In genomic region chr4:42649870-42650269, GRCh38 we compare ENCODE assay signal across 1 cellular context.
TF ChIP-seq lines count a peak whose summit lies in the region.

No MANE protein-coding gene starts in this region.

TF ChIP-seq in HepG2, 621 proteins besides CTCF, POLR2A, EP300 and RAD21:
- peak; percentile 46 for TF ChIP-seq ARID5B (CRISPR knock-in tag; IDR thresholded peaks at IDR 0.05)
- TF ChIP-seq HOMEZ (CRISPR knock-in tag; IDR thresholded peaks at IDR 0.05; ENCODE audit: low read depth) = peak; percentile 74; the same call in 1 of the 2 replicates
- peak; percentile 27; the same call in 1 of the 2 replicates for TF ChIP-seq SALL1 (CRISPR knock-in tag; IDR thresholded peaks at IDR 0.05)
- peak; percentile 51; the same call in 1 of the 2 replicates for TF ChIP-seq HMG20A (CRISPR knock-in tag; IDR thresholded peaks at IDR 0.05; ENCODE audit: borderline replicate concordance)
- no peak for TF ChIP-seq ZSCAN9 (CRISPR knock-in tag; IDR thresholded peaks at IDR 0.05; ENCODE audit: borderline replicate concordance)
- TF ChIP-seq NR2F6 (IDR thresholded peaks at IDR 0.05) = peak; percentile 74
- peak; percentile 55 for TF ChIP-seq NR2F6 (CRISPR knock-in tag; IDR thresholded peaks at IDR 0.05)
- no peak for TF ChIP-seq ELF1 (CRISPR knock-in tag; IDR thresholded peaks at IDR 0.05)
- peak; percentile 47; the same call in 1 of the 2 replicates for TF ChIP-seq PAXIP1 (CRISPR knock-in tag; conservative IDR thresholded peaks at IDR 0.05)
- TF ChIP-seq RXRB (CRISPR knock-in tag; IDR thresholded peaks at IDR 0.05; ENCODE audit: borderline replicate concordance) = no peak
- TF ChIP-seq ZMYM4 (CRISPR knock-in tag; IDR thresholded peaks at IDR 0.05) = 0 out of 2 replicates have a peak, but pooled peaks have one; percentile 39
- TF ChIP-seq GATAD2A (CRISPR knock-in tag; IDR thresholded peaks at IDR 0.05) = 0 out of 2 replicates have a peak, but pooled peaks have one; percentile 36
- TF ChIP-seq NR2F2 (IDR thresholded peaks at IDR 0.05; ENCODE audit: borderline replicate concordance, low read depth) = peak; percentile 63; the same call in 1 of the 2 replicates
- TF ChIP-seq FOXA3 (CRISPR knock-in tag; IDR thresholded peaks at IDR 0.05) = 0 out of 2 replicates have a peak, but pooled peaks have one; percentile 27
- TF ChIP-seq TEAD3 (CRISPR knock-in tag; optimal IDR thresholded peaks at IDR 0.05; ENCODE audit: borderline replicate concordance) = peak; percentile 45
- TF ChIP-seq SOX13 (IDR thresholded peaks at IDR 0.05) = no peak
- TF ChIP-seq SOX13 (CRISPR knock-in tag; conservative IDR thresholded peaks at IDR 0.05 in 1 of 2, IDR thresholded peaks at IDR 0.05 in 1 of 2) = 0 out of 4 replicates have a peak, but pooled peaks of 1 of the 2 experiments have one; percentile 32
- peak in 1 of 2 experiments; percentile 71; a peak in 2 of 4 replicates for TF ChIP-seq NR2F1 (CRISPR knock-in tag; IDR thresholded peaks at IDR 0.05)
- TF ChIP-seq TCF7 (IDR thresholded peaks at IDR 0.05; ENCODE audit: low read depth) = peak; percentile 32; the same call in 1 of the 2 replicates
- TF ChIP-seq ISL2 (CRISPR knock-in tag; IDR thresholded peaks at IDR 0.05) = 0 out of 2 replicates have a peak, but pooled peaks have one; percentile 23
- no peak for TF ChIP-seq ZNF253 (CRISPR knock-in tag; IDR thresholded peaks at IDR 0.05; ENCODE audit: borderline replicate concordance)
- no peak for TF ChIP-seq SOX6 (IDR thresholded peaks at IDR 0.05)
- peak; percentile 34; the same call in 1 of the 2 replicates for TF ChIP-seq SOX6 (CRISPR knock-in tag; IDR thresholded peaks at IDR 0.05)
- TF ChIP-seq SMAD3 (CRISPR knock-in tag; IDR thresholded peaks at IDR 0.05) = no peak
- TF ChIP-seq SAP130 (CRISPR knock-in tag; IDR thresholded peaks at IDR 0.05; ENCODE audit: low read depth) = peak; percentile 42; the same call in 1 of the 2 replicates
